ENCODE assay signal across 2 cellular contexts in the genomic region with DNA sequence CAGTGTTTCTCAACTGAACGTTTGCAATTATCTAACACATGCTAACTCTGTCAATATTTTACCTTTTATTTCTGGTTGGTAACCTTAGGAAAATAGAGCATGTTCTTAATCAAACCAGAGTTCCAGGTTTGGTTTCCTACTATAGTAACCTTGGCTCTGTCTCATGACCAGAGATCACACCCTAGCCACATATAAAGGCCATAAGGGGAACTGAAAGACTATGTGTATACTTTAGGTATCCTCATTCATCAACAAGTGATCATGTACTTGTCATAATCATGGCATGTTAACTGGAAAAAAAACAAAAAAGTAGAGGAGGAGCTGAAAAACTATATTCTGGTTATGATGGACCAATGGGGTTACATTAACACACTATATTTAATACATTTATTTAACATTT.
A peak's percentile ranks its signal among the peaks of the same experiment; 100 is the strongest.
TF ChIP-seq lines count a peak whose summit lies in the region.

No MANE protein-coding gene starts in this region.

TF ChIP-seq in liver, 16 proteins besides CTCF, POLR2A, EP300 and RAD21 (continued from another document):
- TF ChIP-seq FOXA1 (IDR thresholded peaks at IDR 0.05) (no peak), SP1 (IDR thresholded peaks at IDR 0.05) (peak; percentile 33), FOXA2 (IDR thresholded peaks at IDR 0.05) (no peak)
- TF ChIP-seq, protein P1, sequence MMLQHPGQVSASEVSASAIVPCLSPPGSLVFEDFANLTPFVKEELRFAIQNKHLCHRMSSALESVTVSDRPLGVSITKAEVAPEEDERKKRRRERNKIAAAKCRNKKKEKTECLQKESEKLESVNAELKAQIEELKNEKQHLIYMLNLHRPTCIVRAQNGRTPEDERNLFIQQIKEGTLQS (IDR thresholded peaks at IDR 0.05) = no peak
- TF ChIP-seq, protein P2, sequence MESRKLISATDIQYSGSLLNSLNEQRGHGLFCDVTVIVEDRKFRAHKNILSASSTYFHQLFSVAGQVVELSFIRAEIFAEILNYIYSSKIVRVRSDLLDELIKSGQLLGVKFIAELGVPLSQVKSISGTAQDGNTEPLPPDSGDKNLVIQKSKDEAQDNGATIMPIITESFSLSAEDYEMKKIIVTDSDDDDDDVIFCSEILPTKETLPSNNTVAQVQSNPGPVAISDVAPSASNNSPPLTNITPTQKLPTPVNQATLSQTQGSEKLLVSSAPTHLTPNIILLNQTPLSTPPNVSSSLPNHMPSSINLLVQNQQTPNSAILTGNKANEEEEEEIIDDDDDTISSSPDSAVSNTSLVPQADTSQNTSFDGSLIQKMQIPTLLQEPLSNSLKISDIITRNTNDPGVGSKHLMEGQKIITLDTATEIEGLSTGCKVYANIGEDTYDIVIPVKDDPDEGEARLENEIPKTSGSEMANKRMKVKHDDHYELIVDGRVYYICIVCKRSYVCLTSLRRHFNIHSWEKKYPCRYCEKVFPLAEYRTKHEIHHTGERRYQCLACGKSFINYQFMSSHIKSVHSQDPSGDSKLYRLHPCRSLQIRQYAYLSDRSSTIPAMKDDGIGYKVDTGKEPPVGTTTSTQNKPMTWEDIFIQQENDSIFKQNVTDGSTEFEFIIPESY (IDR thresholded peaks at IDR 0.05) = no peak
- TF ChIP-seq, protein P3, sequence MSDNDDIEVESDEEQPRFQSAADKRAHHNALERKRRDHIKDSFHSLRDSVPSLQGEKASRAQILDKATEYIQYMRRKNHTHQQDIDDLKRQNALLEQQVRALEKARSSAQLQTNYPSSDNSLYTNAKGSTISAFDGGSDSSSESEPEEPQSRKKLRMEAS (IDR thresholded peaks at IDR 0.05) = no peak

TF ChIP-seq in HepG2, 621 proteins besides CTCF, POLR2A, EP300 and RAD21:
- TF ChIP-seq ZNF746 (CRISPR knock-in tag; IDR thresholded peaks at IDR 0.05) = no peak
- TF ChIP-seq RFX5 (IDR thresholded peaks at IDR 0.05; ENCODE audit: low read depth, low read length) = no peak
- no peak for TF ChIP-seq ZNF354B (CRISPR knock-in tag; IDR thresholded peaks at IDR 0.05)
- no peak for TF ChIP-seq PHF21A (CRISPR knock-in tag; IDR thresholded peaks at IDR 0.05)
- no peak for TF ChIP-seq ZNF607 (CRISPR knock-in tag; IDR thresholded peaks at IDR 0.05; ENCODE audit: borderline replicate concordance)
- TF ChIP-seq HOXA5 (CRISPR knock-in tag; IDR thresholded peaks at IDR 0.05) = no peak
- TF ChIP-seq, protein P4, sequence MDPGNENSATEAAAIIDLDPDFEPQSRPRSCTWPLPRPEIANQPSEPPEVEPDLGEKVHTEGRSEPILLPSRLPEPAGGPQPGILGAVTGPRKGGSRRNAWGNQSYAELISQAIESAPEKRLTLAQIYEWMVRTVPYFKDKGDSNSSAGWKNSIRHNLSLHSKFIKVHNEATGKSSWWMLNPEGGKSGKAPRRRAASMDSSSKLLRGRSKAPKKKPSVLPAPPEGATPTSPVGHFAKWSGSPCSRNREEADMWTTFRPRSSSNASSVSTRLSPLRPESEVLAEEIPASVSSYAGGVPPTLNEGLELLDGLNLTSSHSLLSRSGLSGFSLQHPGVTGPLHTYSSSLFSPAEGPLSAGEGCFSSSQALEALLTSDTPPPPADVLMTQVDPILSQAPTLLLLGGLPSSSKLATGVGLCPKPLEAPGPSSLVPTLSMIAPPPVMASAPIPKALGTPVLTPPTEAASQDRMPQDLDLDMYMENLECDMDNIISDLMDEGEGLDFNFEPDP (CRISPR knock-in tag; conservative IDR thresholded peaks at IDR 0.05) = no peak
- no peak for TF ChIP-seq RFX3 (CRISPR knock-in tag; IDR thresholded peaks at IDR 0.05)
- TF ChIP-seq RNF2 (conservative IDR thresholded peaks at IDR 0.05; ENCODE audit: low read depth) = no peak
- TF ChIP-seq ZNF543 (CRISPR knock-in tag; IDR thresholded peaks at IDR 0.05) = no peak
- TF ChIP-seq SP2 (CRISPR knock-in tag; IDR thresholded peaks at IDR 0.05) = no peak
- TF ChIP-seq, protein P5, sequence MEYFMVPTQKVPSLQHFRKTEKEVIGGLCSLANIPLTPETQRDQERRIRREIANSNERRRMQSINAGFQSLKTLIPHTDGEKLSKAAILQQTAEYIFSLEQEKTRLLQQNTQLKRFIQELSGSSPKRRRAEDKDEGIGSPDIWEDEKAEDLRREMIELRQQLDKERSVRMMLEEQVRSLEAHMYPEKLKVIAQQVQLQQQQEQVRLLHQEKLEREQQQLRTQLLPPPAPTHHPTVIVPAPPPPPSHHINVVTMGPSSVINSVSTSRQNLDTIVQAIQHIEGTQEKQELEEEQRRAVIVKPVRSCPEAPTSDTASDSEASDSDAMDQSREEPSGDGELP (IDR thresholded peaks at IDR 0.05; ENCODE audit: borderline replicate concordance, low read depth) = no peak
- no peak for TF ChIP-seq AHR (CRISPR knock-in tag; IDR thresholded peaks at IDR 0.05)
- TF ChIP-seq ZNF124 (CRISPR knock-in tag; IDR thresholded peaks at IDR 0.05) = no peak
- TF ChIP-seq ZNF3 (CRISPR knock-in tag; IDR thresholded peaks at IDR 0.05) = no peak
- TF ChIP-seq ZSCAN31 (CRISPR knock-in tag; IDR thresholded peaks at IDR 0.05; ENCODE audit: low read depth) = no peak
- TF ChIP-seq, protein P6, sequence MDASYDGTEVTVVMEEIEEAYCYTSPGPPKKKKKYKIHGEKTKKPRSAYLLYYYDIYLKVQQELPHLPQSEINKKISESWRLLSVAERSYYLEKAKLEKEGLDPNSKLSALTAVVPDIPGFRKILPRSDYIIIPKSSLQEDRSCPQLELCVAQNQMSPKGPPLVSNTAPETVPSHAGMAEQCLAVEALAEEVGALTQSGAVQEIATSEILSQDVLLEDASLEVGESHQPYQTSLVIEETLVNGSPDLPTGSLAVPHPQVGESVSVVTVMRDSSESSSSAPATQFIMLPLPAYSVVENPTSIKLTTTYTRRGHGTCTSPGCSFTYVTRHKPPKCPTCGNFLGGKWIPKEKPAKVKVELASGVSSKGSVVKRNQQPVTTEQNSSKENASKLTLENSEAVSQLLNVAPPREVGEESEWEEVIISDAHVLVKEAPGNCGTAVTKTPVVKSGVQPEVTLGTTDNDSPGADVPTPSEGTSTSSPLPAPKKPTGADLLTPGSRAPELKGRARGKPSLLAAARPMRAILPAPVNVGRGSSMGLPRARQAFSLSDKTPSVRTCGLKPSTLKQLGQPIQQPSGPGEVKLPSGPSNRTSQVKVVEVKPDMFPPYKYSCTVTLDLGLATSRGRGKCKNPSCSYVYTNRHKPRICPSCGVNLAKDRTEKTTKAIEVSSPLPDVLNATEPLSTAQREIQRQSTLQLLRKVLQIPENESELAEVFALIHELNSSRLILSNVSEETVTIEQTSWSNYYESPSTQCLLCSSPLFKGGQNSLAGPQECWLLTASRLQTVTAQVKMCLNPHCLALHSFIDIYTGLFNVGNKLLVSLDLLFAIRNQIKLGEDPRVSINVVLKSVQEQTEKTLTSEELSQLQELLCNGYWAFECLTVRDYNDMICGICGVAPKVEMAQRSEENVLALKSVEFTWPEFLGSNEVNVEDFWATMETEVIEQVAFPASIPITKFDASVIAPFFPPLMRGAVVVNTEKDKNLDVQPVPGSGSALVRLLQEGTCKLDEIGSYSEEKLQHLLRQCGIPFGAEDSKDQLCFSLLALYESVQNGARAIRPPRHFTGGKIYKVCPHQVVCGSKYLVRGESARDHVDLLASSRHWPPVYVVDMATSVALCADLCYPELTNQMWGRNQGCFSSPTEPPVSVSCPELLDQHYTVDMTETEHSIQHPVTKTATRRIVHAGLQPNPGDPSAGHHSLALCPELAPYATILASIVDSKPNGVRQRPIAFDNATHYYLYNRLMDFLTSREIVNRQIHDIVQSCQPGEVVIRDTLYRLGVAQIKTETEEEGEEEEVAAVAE (CRISPR knock-in tag; IDR thresholded peaks at IDR 0.05; ENCODE audit: borderline replicate concordance) = no peak
- TF ChIP-seq ZNF17 (CRISPR knock-in tag; IDR thresholded peaks at IDR 0.05) = no peak
- no peak for TF ChIP-seq ZNF431 (CRISPR knock-in tag; IDR thresholded peaks at IDR 0.05; ENCODE audit: borderline replicate concordance, low read depth)
